Comparison of ENCODE assay signal across 14 cellular contexts in the genomic region with DNA sequence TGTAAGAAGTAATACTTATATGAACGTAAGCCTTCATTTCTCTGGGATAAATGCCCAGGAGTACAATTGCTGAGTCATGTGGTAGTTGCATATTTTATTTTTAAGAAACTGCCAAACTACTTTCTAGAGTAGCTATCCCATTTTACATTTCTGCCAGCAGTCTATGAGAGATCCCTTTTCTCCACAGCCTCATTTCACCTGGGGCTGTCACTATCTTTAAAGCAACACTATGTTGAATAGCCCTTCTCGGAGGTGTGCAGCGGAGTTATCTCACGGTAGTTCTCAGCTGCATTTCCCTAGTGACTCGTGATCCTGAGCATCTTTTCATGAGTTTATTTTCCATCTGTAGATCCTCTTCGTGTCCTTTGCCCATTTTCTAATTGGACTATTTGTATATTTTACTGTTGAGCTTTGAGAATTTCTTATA.
DNase-seq lines count a peak whose midpoint lies in the region; ATAC-seq and TF ChIP-seq lines count a peak whose summit lies in the region.
"Had no signal": no experiment of that assay in that cellular context is flagged by ENCODE, and none has a peak within 500 bp of the region (broad histone marks: within the 10 kb centered on the region; RNA-seq: fewer than 3 reads in every experiment).

No MANE protein-coding gene starts in this region.

- no peaks in the 10 kb centered on the region for H3K36me3 ChIP-seq in colonic mucosa
- H3K36me3 ChIP-seq: Peyer's patch had no signal

- intact Hi-C loops in colonic mucosa (cut with DNase I): no loop called here

- no peak overlapping the region; the same call in 1 of the 2 replicates for H3K27ac Mint-ChIP-seq in HFFc6
- peak overlapping the region in 1 of 2 donors; percentile 38 for H3K27ac Mint-ChIP-seq in effector memory CD8-positive, alpha-beta T cell
- H3K27ac Mint-ChIP-seq: activated CD4-positive, alpha-beta T cell treated with anti-CD3 and anti-CD28 coated beads for 36 hours; activated T-cell treated with anti-CD3 and anti-CD28 coated beads, Interleukin-2, amount 50 U/mL, for 72 hours had no signal

- H3K9me3 ChIP-seq in colonic mucosa: no peaks in the 10 kb centered on the region
- H3K9me3 ChIP-seq: body of pancreas, Peyer's patch had no signal

- H3K27me3 ChIP-seq in colonic mucosa: no peaks in the 10 kb centered on the region
- H3K27me3 ChIP-seq: body of pancreas, Peyer's patch had no signal

- H3K4me3 ChIP-seq in AG04449 (ENCODE audit: low read depth, low read length) (no peak overlapping the region), colonic mucosa (no peak overlapping the region)
- H3K4me3 ChIP-seq: body of pancreas, Peyer's patch had no signal

- CTCF ChIA-PET in AG04449 (lab: Yijun Ruan, JAX): interaction anchor here (0.7 to 10.4 kb wide), 6 partner anchors 15 to 310 kb away, joined by 3 to 88 read pairs (median 4); no protein-coding TSS in a partner anchor

- H3K4me1 ChIP-seq in colonic mucosa: no peaks in the 10 kb centered on the region
- H3K4me1 ChIP-seq: body of pancreas, Peyer's patch had no signal

- H3K27me3 Mint-ChIP-seq in HFFc6 (ENCODE audit: insufficient read depth): peaks cover 16% of the 10 kb centered on the region
- H3K27me3 Mint-ChIP-seq in effector memory CD8-positive, alpha-beta T cell: no peaks in the 10 kb centered on the region
- H3K27me3 Mint-ChIP-seq: activated CD4-positive, alpha-beta T cell treated with anti-CD3 and anti-CD28 coated beads for 36 hours had no signal

- no peak overlapping the region for H3K27ac ChIP-seq in colonic mucosa
- H3K27ac ChIP-seq: body of pancreas, Peyer's patch had no signal

- TF ChIP-seq CTCF in AG04449 (IDR thresholded peaks at IDR 0.05; ENCODE audit: insufficient read depth, low read length, missing control alignments) (no peak), HFFc6 (IDR thresholded peaks at IDR 0.05) (no peak), omental fat pad (IDR thresholded peaks at IDR 0.05) (no peak), colonic mucosa (IDR thresholded peaks at IDR 0.05) (no peak)

- peak; percentile 29 for DNase-seq in AG04449 (ENCODE audit: low read depth, low spot score)
- DNase-seq in HFFc6: peak; percentile 5
- peak; percentile 46 for DNase-seq in dedifferentiated amniotic fluid mesenchymal stem cell (ENCODE audit: extremely low spot score)
- no peak for DNase-seq in omental fat pad (ENCODE audit: low spot score)
- DNase-seq in effector memory CD8-positive, alpha-beta T cell: no peak
- no peak for DNase-seq in stimulated activated CD8-positive, alpha-beta memory T cell treated with anti-CD3 and anti-CD28 coated beads, Interleukin-4, amount 100 ng/mL, for 48 hours
- no peak for DNase-seq in colonic mucosa
- DNase-seq: activated CD4-positive, alpha-beta T cell treated with anti-CD3 and anti-CD28 coated beads for 36 hours; activated T-cell treated with anti-CD3 and anti-CD28 coated beads, Interleukin-2, amount 50 U/mL, for 72 hours; body of pancreas; NCI-H1694; NCI-H526 treated with DMSO at 0.1 percent for 48 hours; Peyer's patch had no signal

- H3K4me1 Mint-ChIP-seq in HFFc6 (ENCODE audit: low read depth): peaks cover 13% of the 10 kb centered on the region
- H3K4me1 Mint-ChIP-seq in effector memory CD8-positive, alpha-beta T cell (ENCODE audit: low read depth in 2 of 2): peaks cover 18 to 31% of the 10 kb centered on the region in 2 donors

- H3K36me3 Mint-ChIP-seq in HFFc6 (ENCODE audit: low read depth): no peaks in the 10 kb centered on the region
- peaks cover 20% of the 10 kb centered on the region for H3K36me3 Mint-ChIP-seq in effector memory CD8-positive, alpha-beta T cell (ENCODE audit: insufficient read depth)

- ATAC-seq in omental fat pad (ENCODE audit: low FRiP score) (peak; percentile 69), GM21447 (IDR thresholded peaks at IDR 0.05; ENCODE audit: unreplicated experiment) (no peak)
- ATAC-seq in effector memory CD8-positive, alpha-beta T cell (replicated peaks): no peak
- ATAC-seq: activated CD4-positive, alpha-beta T cell treated with anti-CD3 and anti-CD28 coated beads for 36 hours; activated T-cell treated with anti-CD3 and anti-CD28 coated beads, Interleukin-2, amount 50 U/mL, for 72 hours; body of pancreas had no signal

- H3K9ac ChIP-seq in colonic mucosa (ENCODE audit: low read depth in 2 of 2, low read length in 2 of 2): no peak overlapping the region

- POLR2A ChIA-PET in AG04449 (lab: Yijun Ruan, JAX): no interaction called here

- H3K9me3 Mint-ChIP-seq in HFFc6: no peaks in the 10 kb centered on the region
- no peaks in the 10 kb centered on the region for H3K9me3 Mint-ChIP-seq in effector memory CD8-positive, alpha-beta T cell
- H3K9me3 Mint-ChIP-seq: activated T-cell treated with anti-CD3 and anti-CD28 coated beads, Interleukin-2, amount 50 U/mL, for 72 hours had no signal

- H3K4me3 Mint-ChIP-seq in HFFc6: no peak overlapping the region
- H3K4me3 Mint-ChIP-seq in effector memory CD8-positive, alpha-beta T cell: no peak overlapping the region
- H3K4me3 Mint-ChIP-seq: activated CD4-positive, alpha-beta T cell treated with anti-CD3 and anti-CD28 coated beads for 36 hours; activated T-cell treated with anti-CD3 and anti-CD28 coated beads, Interleukin-2, amount 50 U/mL, for 72 hours had no signal

Comparison
In these comparisons a context has a peak if more than half of its experiments do, and no peak if none do; other contexts are left out.
1. DNase-seq: peak in AG04449 (single experiment), HFFc6 (single experiment) and dedifferentiated amniotic fluid mesenchymal stem cell (single experiment); none in omental fat pad (single experiment), effector memory CD8-positive, alpha-beta T cell (0 of 3), stimulated activated CD8-positive, alpha-beta memory T cell treated with anti-CD3 and anti-CD28 coated beads, Interleukin-4, amount 100 ng/mL, for 48 hours (single experiment) and colonic mucosa (single experiment).